ENCODE assay signal across 8 cellular contexts in the genomic region with DNA sequence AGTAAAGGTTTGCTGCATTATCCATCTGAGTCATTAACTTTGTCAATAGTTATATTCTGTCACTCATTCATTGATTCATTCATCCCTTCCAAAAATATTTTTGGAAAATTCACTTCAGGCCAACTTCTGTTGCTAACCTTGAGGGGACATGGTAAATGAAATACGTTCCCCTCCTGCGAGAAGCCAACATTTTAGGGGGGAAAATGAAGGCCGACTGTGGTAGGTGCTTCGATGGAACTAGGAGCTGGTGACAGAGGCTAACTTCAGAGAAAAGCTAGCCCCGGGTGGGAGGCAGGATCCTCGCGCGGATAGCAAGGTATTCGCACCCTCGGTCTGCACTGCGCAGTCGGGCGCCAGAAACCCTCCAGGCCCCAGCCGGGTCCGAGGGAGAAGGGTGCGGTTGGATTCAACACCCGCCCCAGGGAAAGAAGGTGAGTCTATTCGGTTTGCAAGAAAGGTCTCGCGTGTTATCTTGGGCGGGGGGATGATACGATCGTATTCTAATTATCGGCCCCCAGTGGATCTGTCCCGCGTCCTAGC. TPM values are rescaled to one million over a fixed set of nuclear protein-coding genes. Genes with fewer than 3 reads are reported as not detected.
DNase-seq lines count a peak whose midpoint lies in the region; ATAC-seq lines count a peak whose summit lies in the region.

No MANE protein-coding gene starts in this region.

- ATAC-seq in Right ventricle myocardium inferior (peak; percentile 39), HG03442 (IDR thresholded peaks at IDR 0.05; ENCODE audit: unreplicated experiment) (peak; percentile 25)
- ATAC-seq in stimulated activated naive B cell treated with anti-CD40 and anti-IgM and Interleukin-4, amounts not matched to agents 10 μg/mL and 1 μg/mL and 100 μg/mL, for 72 hours (replicated peaks) = peak; percentile 45 to 52

- peak overlapping the region; percentile 95 for H3K4me3 Mint-ChIP-seq in activated naive CD8-positive, alpha-beta T cell treated with anti-CD3 and anti-CD28 coated beads for 36 hours
- H3K4me3 Mint-ChIP-seq in stimulated activated naive B cell treated with anti-CD40 and anti-IgM and Interleukin-4, amounts not matched to agents 10 μg/mL and 1 μg/mL and 100 μg/mL, for 72 hours = peak overlapping the region; percentile 88 to 93

- peaks cover 8% of the 10 kb centered on the region for H3K27me3 Mint-ChIP-seq in activated naive CD8-positive, alpha-beta T cell treated with anti-CD3 and anti-CD28 coated beads for 36 hours
- peaks cover 10 to 20% of the 10 kb centered on the region in 2 donors for H3K27me3 Mint-ChIP-seq in stimulated activated naive B cell treated with anti-CD40 and anti-IgM and Interleukin-4, amounts not matched to agents 10 μg/mL and 1 μg/mL and 100 μg/mL, for 72 hours

- H3K4me1 Mint-ChIP-seq in activated naive CD8-positive, alpha-beta T cell treated with anti-CD3 and anti-CD28 coated beads for 36 hours = peaks cover 30% of the 10 kb centered on the region
- peaks cover 11 to 16% of the 10 kb centered on the region in 2 donors for H3K4me1 Mint-ChIP-seq in stimulated activated naive B cell treated with anti-CD40 and anti-IgM and Interleukin-4, amounts not matched to agents 10 μg/mL and 1 μg/mL and 100 μg/mL, for 72 hours

- H3K36me3 Mint-ChIP-seq in activated naive CD8-positive, alpha-beta T cell treated with anti-CD3 and anti-CD28 coated beads for 36 hours = peaks cover 2% of the 10 kb centered on the region
- peaks cover 0 to 5% of the 10 kb centered on the region in 2 donors for H3K36me3 Mint-ChIP-seq in stimulated activated naive B cell treated with anti-CD40 and anti-IgM and Interleukin-4, amounts not matched to agents 10 μg/mL and 1 μg/mL and 100 μg/mL, for 72 hours

- H3K4me3 ChIP-seq in iPS-18c (ENCODE audit: insufficient read depth, low read depth, low read length) = peak overlapping the region; percentile 83

- H3K9me3 Mint-ChIP-seq in activated naive CD8-positive, alpha-beta T cell treated with anti-CD3 and anti-CD28 coated beads for 36 hours = peaks cover 2% of the 10 kb centered on the region
- H3K9me3 Mint-ChIP-seq in stimulated activated naive B cell treated with anti-CD40 and anti-IgM and Interleukin-4, amounts not matched to agents 10 μg/mL and 1 μg/mL and 100 μg/mL, for 72 hours = peaks cover 0 to 1% of the 10 kb centered on the region in 2 donors

- peak; percentile 65 for DNase-seq in Right ventricle myocardium inferior (ENCODE audit: missing footprints)
- DNase-seq in cardiac septum (ENCODE audit: low spot score) = no peak
- no peak for DNase-seq in activated naive CD8-positive, alpha-beta T cell treated with anti-CD3 and anti-CD28 coated beads for 36 hours
- no peak for DNase-seq in stimulated activated naive B cell treated with anti-CD40 and anti-IgM and Interleukin-4, amounts not matched to agents 10 μg/mL and 1 μg/mL and 100 μg/mL, for 72 hours
- no peak for DNase-seq in activated CD4-positive, CD25-positive, alpha-beta regulatory T cell treated with anti-CD3 and anti-CD28 coated beads, Interleukin-2, amount 50 U/mL, for 72 hours
- DNase-seq in activated CD4-positive, alpha-beta T cell treated with anti-CD3 and anti-CD28 coated beads for 4 hours = no peak

- H3K9me3 ChIP-seq in iPS-18c (ENCODE audit: control insufficient read depth, insufficient read depth, low read length) = no peaks in the 10 kb centered on the region

- intact Hi-C loops in Right ventricle myocardium inferior (cut with DNase I) (no loop called here), cardiac septum (cut with DNase I) (no loop called here)

- peak overlapping the region; percentile 96 for H3K27ac Mint-ChIP-seq in activated naive CD8-positive, alpha-beta T cell treated with anti-CD3 and anti-CD28 coated beads for 36 hours
- peak overlapping the region; percentile 97 for H3K27ac Mint-ChIP-seq in stimulated activated naive B cell treated with anti-CD40 and anti-IgM and Interleukin-4, amounts not matched to agents 10 μg/mL and 1 μg/mL and 100 μg/mL, for 72 hours

RNA-seq across cellular contexts. Expression of a gene that starts 0.6 kb away (rescaled TPM):
- total RNA-seq in Right ventricle myocardium inferior (21.9 TPM), cardiac septum (18.7 TPM)
- total RNA-seq in activated naive CD8-positive, alpha-beta T cell treated with anti-CD3 and anti-CD28 coated beads for 36 hours = 10 to 100 TPM; 41.3 to 50.5 TPM
